Comparison of ENCODE assay signal across 13 cellular contexts in the genomic region with DNA sequence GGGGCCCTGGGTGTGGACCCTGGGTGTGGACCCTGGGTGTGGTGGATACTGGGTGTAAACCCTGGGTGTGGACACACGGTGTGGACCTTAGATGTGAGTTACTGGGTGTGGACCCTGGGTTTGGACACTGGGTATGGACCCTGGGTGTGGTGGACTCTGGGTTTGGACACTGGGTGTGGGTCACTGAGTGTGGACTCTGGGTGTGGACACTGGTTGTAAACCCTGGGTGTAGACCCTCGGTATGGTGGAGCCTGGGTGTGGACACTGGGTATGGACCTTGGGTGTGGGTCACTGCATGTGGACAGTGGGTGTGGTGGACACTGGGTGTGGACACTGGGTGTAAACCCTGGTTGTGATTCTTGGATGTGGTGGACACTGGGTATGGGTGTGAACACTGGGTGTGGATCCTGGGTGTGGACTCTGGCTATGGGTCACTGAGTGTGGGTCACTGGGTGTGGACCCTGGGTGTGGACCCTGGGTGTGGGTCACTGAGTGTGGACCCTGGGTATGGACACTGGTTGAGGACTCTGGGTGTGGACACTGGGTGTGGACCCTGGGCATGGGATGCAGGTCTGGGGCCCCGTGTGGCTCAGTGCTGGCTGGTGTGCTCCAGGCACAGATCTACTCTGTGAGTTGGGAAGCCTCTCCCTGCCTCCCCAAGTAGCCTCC.
"Had no signal": no experiment of that assay in that cellular context is flagged by ENCODE, and none has a peak within 500 bp of the region (broad histone marks: within the 10 kb centered on the region; RNA-seq: fewer than 3 reads in every experiment).

No MANE protein-coding gene starts in this region.

- H3K9me3 Mint-ChIP-seq: activated T-helper 1 cell treated with anti-CD3 and anti-CD28 coated beads, Interleukin-12 subunit alpha, Interleukin-12 subunit beta, Interleukin-2, Interleukin-4 antibody, amounts not matched to agents 30 ng/mL and 10 ng/mL and 1 ng/mL, durations not matched to agents 14 hours and 24 hours and 36 hours; endodermal cell; type B pancreatic cell had no signal

- DNase-seq: activated CD4-positive, alpha-beta T cell treated with anti-CD3 and anti-CD28 coated beads, Interleukin-2, amount 10 ng/mL, durations not matched to agents 7 days and 5 days; activated CD4-positive, CD25-positive, alpha-beta regulatory T cell; activated naive CD4-positive, alpha-beta T cell treated with Interleukin-2 at 50 U/mL for 16 hours; endodermal cell; left ventricle myocardium inferior; stimulated activated CD4-positive, alpha-beta T cell treated with anti-CD3 and anti-CD28 coated beads, Interleukin-2, amount 100 ng/mL, for 48 hours; stimulated activated naive CD4-positive, alpha-beta T cell; SW 1271 had no signal

- H3K36me3 Mint-ChIP-seq: type B pancreatic cell had no signal

- H3K79me2 ChIP-seq: parathyroid adenoma had no signal

- H3K27ac ChIP-seq: ascending aorta, dorsolateral prefrontal cortex, left ventricle myocardium inferior, parathyroid adenoma had no signal

- H3K9me3 ChIP-seq: ascending aorta, left ventricle myocardium inferior had no signal

- H3K4me3 ChIP-seq: ascending aorta, dorsolateral prefrontal cortex, left ventricle myocardium inferior had no signal

- H3K4me3 Mint-ChIP-seq: activated CD4-positive, alpha-beta T cell treated with anti-CD3 and anti-CD28 coated beads, Interleukin-2, amount 10 ng/mL, durations not matched to agents 7 days and 5 days; activated T-helper 1 cell treated with anti-CD3 and anti-CD28 coated beads, Interleukin-12 subunit alpha, Interleukin-12 subunit beta, Interleukin-2, Interleukin-4 antibody, amounts not matched to agents 30 ng/mL and 10 ng/mL and 1 ng/mL, durations not matched to agents 14 hours and 24 hours and 36 hours; endodermal cell; type B pancreatic cell had no signal

- H2AFZ ChIP-seq: parathyroid adenoma had no signal

- H3K4me1 Mint-ChIP-seq: activated CD4-positive, alpha-beta T cell treated with anti-CD3 and anti-CD28 coated beads, Interleukin-2, amount 10 ng/mL, durations not matched to agents 7 days and 5 days had no signal

- H3K4me1 ChIP-seq: ascending aorta, left ventricle myocardium inferior, parathyroid adenoma had no signal

- H3K27ac Mint-ChIP-seq: activated CD4-positive, alpha-beta T cell treated with anti-CD3 and anti-CD28 coated beads, Interleukin-2, amount 10 ng/mL, durations not matched to agents 7 days and 5 days; activated T-helper 1 cell treated with anti-CD3 and anti-CD28 coated beads, Interleukin-12 subunit alpha, Interleukin-12 subunit beta, Interleukin-2, Interleukin-4 antibody, amounts not matched to agents 30 ng/mL and 10 ng/mL and 1 ng/mL, durations not matched to agents 14 hours and 24 hours and 36 hours; endodermal cell; type B pancreatic cell had no signal

- H3K27me3 Mint-ChIP-seq: activated CD4-positive, alpha-beta T cell treated with anti-CD3 and anti-CD28 coated beads, Interleukin-2, amount 10 ng/mL, durations not matched to agents 7 days and 5 days had no signal

- H3K36me3 ChIP-seq: ascending aorta, left ventricle myocardium inferior had no signal

- H3K9ac ChIP-seq: parathyroid adenoma had no signal

- H3K27me3 ChIP-seq: ascending aorta had no signal
